In genomic region chr3:132726341-132726823, GRCh38 we compare ENCODE assay signal across 8 cellular contexts. TPM values are rescaled to one million over a fixed set of nuclear protein-coding genes. Genes with fewer than 3 reads are reported as not detected.
DNase-seq lines count a peak whose midpoint lies in the region; ATAC-seq and TF ChIP-seq lines count a peak whose summit lies in the region.

No MANE protein-coding gene starts in this region.

- H3K36me3 ChIP-seq in DND-41 (ENCODE audit: insufficient read depth, low read length), result no peaks in the 10 kb centered on the region
- no peaks in the 10 kb centered on the region for H3K36me3 ChIP-seq in PC-9 (ENCODE audit: low read depth)
- H3K36me3 ChIP-seq in esophagus squamous epithelium, result no peaks in the 10 kb centered on the region
- no peaks in the 10 kb centered on the region for H3K36me3 ChIP-seq in psoas muscle (ENCODE audit: insufficient read depth in 1 of 2, low read depth in 1 of 2)

- no TSS peak for BruUV-seq in PC-9 (replicated peaks; lab: Mats Ljungman, UMichigan)

- H3K9me3 ChIP-seq in DND-41 (ENCODE audit: insufficient read depth, low read length, severe bottlenecking) (no peaks in the 10 kb centered on the region), PC-9 (ENCODE audit: insufficient read depth, low read depth) (no peaks in the 10 kb centered on the region), esophagus squamous epithelium (no peaks in the 10 kb centered on the region), psoas muscle (no peaks in the 10 kb centered on the region)

- TF ChIP-seq POLR2A in esophagus squamous epithelium (IDR thresholded peaks at IDR 0.05), result no peak

- CTCF ChIA-PET in PC-9 (lab: Charles Lee), result no interaction called here

- intact Hi-C loops in PC-9 (cut with micrococcal nuclease; ENCODE audit: unreplicated experiment), result loop anchor here (2.0 to 10.0 kb wide), 5 partner anchors 696 to 1578 kb away; partner anchors contain the start of genes SRPRB and TOPBP1
- intact Hi-C loops in esophagus squamous epithelium (cut with DNase I), result loop anchor here (10.0 kb wide), 1 partner anchor 698 kb away; no protein-coding TSS in a partner anchor
- intact Hi-C loops in psoas muscle (cut with DNase I), result loop anchor here (2.0 to 10.0 kb wide), 3 partner anchors 658 to 1208 kb away; no protein-coding TSS in a partner anchor

- TF ChIP-seq CTCF in DND-41 (IDR thresholded peaks at IDR 0.05; ENCODE audit: borderline replicate concordance, extremely low read depth, low read length, poor library complexity, severe bottlenecking) (peak; percentile 84), LNCAP (IDR thresholded peaks at IDR 0.05) (peak; percentile 80), PC-9 (conservative IDR thresholded peaks at IDR 0.05) (peak; percentile 87), esophagus squamous epithelium (IDR thresholded peaks at IDR 0.05) (peak; percentile 56 to 86 (median 72)), psoas muscle (IDR thresholded peaks at IDR 0.05) (peak; percentile 77)

- 4 to 12% methylated on average over 2 of the region's 2 CpGs for WGBS in esophagus squamous epithelium, 2 donors
- WGBS in psoas muscle, 3 donors, result 17 to 24% (median 22%) methylated on average over 2 of the region's 2 CpGs

- H3K27ac ChIP-seq in DND-41 (ENCODE audit: low read length) (no peak overlapping the region), PC-9 (no peak overlapping the region), esophagus squamous epithelium (no peak overlapping the region), psoas muscle (no peak overlapping the region)

- ATAC-seq in DND-41 (ENCODE audit: insufficient read depth, low read depth), result no peak
- ATAC-seq in psoas muscle, result no peak
- ATAC-seq in HG03565 (IDR thresholded peaks at IDR 0.05; ENCODE audit: unreplicated experiment), result no peak
- ATAC-seq in HG02973 (IDR thresholded peaks at IDR 0.05; ENCODE audit: unreplicated experiment), result no peak
- no peak for ATAC-seq in GM21737 (IDR thresholded peaks at IDR 0.05; ENCODE audit: unreplicated experiment)

- no peak overlapping the region for H3K4me2 ChIP-seq in DND-41 (ENCODE audit: insufficient read depth, low read length)
- no peak overlapping the region for H3K4me2 ChIP-seq in PC-9

- H3K9me2 ChIP-seq in PC-9 (ENCODE audit: insufficient read depth), result no peaks in the 10 kb centered on the region

- H4K20me1 ChIP-seq in DND-41 (ENCODE audit: insufficient read depth, low read length), result no peaks in the 10 kb centered on the region
- H4K20me1 ChIP-seq in PC-9 (ENCODE audit: insufficient read depth), result no peaks in the 10 kb centered on the region

- no peak overlapping the region for H2AFZ ChIP-seq in DND-41 (ENCODE audit: low read depth, low read length)
- H2AFZ ChIP-seq in PC-9, result no peak overlapping the region

- H3K9ac ChIP-seq in DND-41 (ENCODE audit: low read depth, low read length), result no peak overlapping the region

- H3K4me1 ChIP-seq in DND-41 (ENCODE audit: insufficient read depth, low read length) (peaks cover 12% of the 10 kb centered on the region), PC-9 (replicated peaks; ENCODE audit: insufficient read depth) (peaks cover 7% of the 10 kb centered on the region; the same call in 1 of the 2 replicates), esophagus squamous epithelium (peaks cover under 1 to 18% (median 2%) of the 10 kb centered on the region in 3 donors), psoas muscle (peaks cover 8% of the 10 kb centered on the region)

- DNase-seq in DND-41 (no peak), PC-9 (peak in 1 of 2 experiments; percentile 44), esophagus squamous epithelium (lab: John Stamatoyannopoulos, UW) (no peak), psoas muscle (no peak)

- H3K27me3 ChIP-seq in DND-41 (ENCODE audit: insufficient read depth, low read length, poor library complexity) (peaks cover 8% of the 10 kb centered on the region), PC-9 (ENCODE audit: insufficient read depth, low read depth) (no peaks in the 10 kb centered on the region), esophagus squamous epithelium (peaks cover 0 to 3% (median 0%) of the 10 kb centered on the region in 4 donors), psoas muscle (ENCODE audit: insufficient read depth in 3 of 3, low read length in 2 of 3) (no peaks in the 10 kb centered on the region)

- H3K79me2 ChIP-seq in DND-41 (ENCODE audit: insufficient read depth, low read length), result peaks cover 5% of the 10 kb centered on the region
- H3K79me2 ChIP-seq in PC-9 (ENCODE audit: low read depth), result 0 out of 2 replicates have a peak, but pooled peaks cover 2% of the 10 kb centered on the region

- peaks cover 11% of the 10 kb centered on the region; the same call in 1 of the 2 replicates for H3F3A ChIP-seq in PC-9 (ENCODE audit: insufficient read depth, low read depth)

- POLR2A ChIA-PET in PC-9 (lab: Charles Lee; ENCODE audit: unreplicated experiment), result interaction anchor here (0.6 kb wide), 3 partner anchors 12 to 63 kb away, joined by 3 read pairs; no protein-coding TSS in a partner anchor

- H3K4me3 ChIP-seq in DND-41 (ENCODE audit: low read depth in 1 of 2, low read length in 2 of 2), result no peak overlapping the region
- H3K4me3 ChIP-seq in PC-9, result no peak overlapping the region
- H3K4me3 ChIP-seq in esophagus squamous epithelium, result no peak overlapping the region
- H3K4me3 ChIP-seq in psoas muscle, result no peak overlapping the region

RNA-seq across cellular contexts. Expression of gene NPHP3, which starts 4.2 kb away (rescaled TPM):
- total RNA-seq in PC-9 (2021) (23.4 and 26.5 TPM in 2 replicates), esophagus squamous epithelium (10 to 100 TPM in 1 of 4 donors, 1 to 10 TPM in 3; 7.1 to 27.8 (median 9.1) TPM), psoas muscle (1 to 10 TPM; 6.9 to 9.1 (median 8.1) TPM)
- polyA plus RNA-seq in psoas muscle, result 1 to 10 TPM; 3.9 to 6.3 (median 4.4) TPM
